Comparison of ENCODE assay signal across 8 cellular contexts in the genomic region with DNA sequence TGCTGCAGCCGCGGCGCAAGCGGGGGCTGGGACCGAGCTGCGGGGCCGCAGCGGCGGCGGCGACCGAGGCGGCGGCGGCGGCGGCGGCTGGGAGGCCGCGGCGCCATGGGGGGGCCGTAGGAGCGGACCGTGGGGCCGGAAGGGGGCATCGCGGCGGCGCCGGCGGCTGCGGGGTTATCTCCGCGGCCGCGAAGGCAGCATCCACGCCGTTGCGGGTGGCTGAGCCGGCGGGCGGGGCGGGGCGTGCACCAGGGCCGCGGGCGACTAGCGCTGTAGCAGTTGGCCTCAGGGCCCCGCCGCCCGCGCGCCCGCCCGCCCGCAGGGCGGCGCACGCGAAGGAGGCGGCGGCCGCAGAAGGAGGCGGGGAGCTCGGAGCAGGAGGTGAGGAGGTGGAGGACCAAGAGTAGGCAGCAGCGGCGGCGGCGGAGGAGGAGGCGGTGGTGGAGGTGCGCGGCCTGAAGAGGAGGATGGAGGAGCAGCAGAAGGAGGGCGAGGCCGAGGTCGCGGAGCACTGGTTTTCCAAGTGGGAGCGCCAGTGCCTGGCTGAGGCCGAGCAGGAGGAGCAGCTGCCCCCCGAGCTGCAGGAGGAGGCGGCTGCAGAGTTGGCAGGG.
A peak's percentile ranks its signal among the peaks of the same experiment; 100 is the strongest.
DNase-seq lines count a peak whose midpoint lies in the region; ATAC-seq, FAIRE-seq and TF ChIP-seq lines count a peak whose summit lies in the region.

No MANE protein-coding gene starts in this region.

- POLR2A ChIA-PET in Panc1 (lab: Charles Lee) = interaction anchor here (0.6 kb wide), 1 partner anchor 12 kb away, joined by 8 read pairs; no protein-coding TSS in a partner anchor

- H3K4me3 Mint-ChIP-seq in brain = peak overlapping the region; percentile 69 to 80 (median 76)
- H3K4me3 Mint-ChIP-seq in stimulated activated effector memory CD8-positive, alpha-beta T cell treated with anti-CD3 and anti-CD28 coated beads, Interleukin-12 subunit alpha, Interleukin-12 subunit beta, amount 100 ng/mL, for 72 hours = no peak overlapping the region

- intact Hi-C loops in Panc1 (cut with micrococcal nuclease; ENCODE audit: unreplicated experiment) = no loop called here
- intact Hi-C loops in kidney (cut with DNase I) = no loop called here

- in situ Hi-C loops in Panc1 (cut with HindIII; ENCODE audit: low pct_unique_long_range_greater_than_20kb, low sequenced_read_pairs) = no loop called here

- H3K9me3 ChIP-seq in Panc1 (ENCODE audit: control insufficient read depth, insufficient read depth, low read depth, low read length) (no peaks in the 10 kb centered on the region), kidney (ENCODE audit: control insufficient read depth in 1 of 2, low read length in 2 of 2) (no peaks in the 10 kb centered on the region)

- TF ChIP-seq CTCF in Panc1 (IDR thresholded peaks at IDR 0.05) (peak; percentile 38), brain (conservative IDR thresholded peaks at IDR 0.05) (no peak), kidney (IDR thresholded peaks at IDR 0.05; ENCODE audit: borderline replicate concordance, extremely low read depth, insufficient read depth) (no peak), D721Med (IDR thresholded peaks at IDR 0.05; ENCODE audit: insufficient read depth, missing control alignments) (no peak)

- peak; percentile 79 for ATAC-seq in GM21390 (IDR thresholded peaks at IDR 0.05; ENCODE audit: unreplicated experiment)
- ATAC-seq in Panc1 = peak; percentile 91
- ATAC-seq in stimulated activated effector memory CD8-positive, alpha-beta T cell treated with anti-CD3 and anti-CD28 coated beads, Interleukin-12 subunit alpha, Interleukin-12 subunit beta, amount 100 ng/mL, for 72 hours = peak; percentile 49

- no TSS peak for BruUV-seq in Panc1 (replicated peaks; lab: Mats Ljungman, UMichigan)

- H3K27ac ChIP-seq in Panc1 (ENCODE audit: low read length) (no peak overlapping the region), kidney (ENCODE audit: low read depth in 2 of 2, low read length in 2 of 2) (no peak overlapping the region)

- DNase-seq in AG20443 (ENCODE audit: low spot score) (peak; percentile 40), Panc1 (ENCODE audit: low read depth, low spot score) (no peak), kidney (peak; percentile 75), D721Med (ENCODE audit: insufficient read length, low spot score) (no peak), NCI-H2196 treated with DMSO at 0.1 percent for 48 hours (lab: John Stamatoyannopoulos, UW; ENCODE audit: unreplicated experiment) (no peak)
- DNase-seq in stimulated activated effector memory CD8-positive, alpha-beta T cell treated with anti-CD3 and anti-CD28 coated beads, Interleukin-12 subunit alpha, Interleukin-12 subunit beta, amount 100 ng/mL, for 72 hours (ENCODE audit: low spot score in 2 of 2) = no peak

- FAIRE-seq in kidney (lab: Jason Lieb, UNC) = no peak
- no peak for FAIRE-seq in D721Med (lab: Jason Lieb, UNC)

- peak overlapping the region; percentile 44 to 48 for H3K4me3 ChIP-seq in Panc1 (ENCODE audit: low read depth in 2 of 2, low read length in 2 of 2)
- H3K4me3 ChIP-seq in kidney (ENCODE audit: low read length in 2 of 2) = no peak overlapping the region

- no peaks in the 10 kb centered on the region for H3K4me1 ChIP-seq in Panc1 (ENCODE audit: control insufficient read depth, insufficient read depth, low read length)
- H3K4me1 ChIP-seq in kidney (ENCODE audit: control insufficient read depth in 1 of 2, insufficient read depth in 1 of 2, low read depth in 1 of 2, low read length in 2 of 2) = no peaks in the 10 kb centered on the region

- CTCF ChIA-PET in Panc1 (lab: Charles Lee) = no interaction called here

- H3K27me3 ChIP-seq in Panc1 (ENCODE audit: control insufficient read depth, insufficient read depth, low read length) = peaks cover 26% of the 10 kb centered on the region

- no peak overlapping the region for H3K9ac ChIP-seq in kidney (ENCODE audit: low read length in 2 of 2)

- no peaks in the 10 kb centered on the region for H3K36me3 Mint-ChIP-seq in brain
- no peaks in the 10 kb centered on the region for H3K36me3 Mint-ChIP-seq in stimulated activated effector memory CD8-positive, alpha-beta T cell treated with anti-CD3 and anti-CD28 coated beads, Interleukin-12 subunit alpha, Interleukin-12 subunit beta, amount 100 ng/mL, for 72 hours

- peak overlapping the region in 1 of 5 experiments; percentile 70 for H3K27ac Mint-ChIP-seq in brain
- no peak overlapping the region for H3K27ac Mint-ChIP-seq in stimulated activated effector memory CD8-positive, alpha-beta T cell treated with anti-CD3 and anti-CD28 coated beads, Interleukin-12 subunit alpha, Interleukin-12 subunit beta, amount 100 ng/mL, for 72 hours

- H3K36me3 ChIP-seq in Panc1 (ENCODE audit: control insufficient read depth, insufficient read depth, low read length) (no peaks in the 10 kb centered on the region), kidney (ENCODE audit: control insufficient read depth in 1 of 2, insufficient read depth in 2 of 2, low read length in 2 of 2) (no peaks in the 10 kb centered on the region)

- peaks cover 43% of the 10 kb centered on the region for H3K4me1 Mint-ChIP-seq in brain
- no peaks in the 10 kb centered on the region for H3K4me1 Mint-ChIP-seq in stimulated activated effector memory CD8-positive, alpha-beta T cell treated with anti-CD3 and anti-CD28 coated beads, Interleukin-12 subunit alpha, Interleukin-12 subunit beta, amount 100 ng/mL, for 72 hours

- H3K9me3 Mint-ChIP-seq in brain = peaks cover 0 to 5% (median 0%) of the 10 kb centered on the region in 5 experiments
- no peaks in the 10 kb centered on the region for H3K9me3 Mint-ChIP-seq in stimulated activated effector memory CD8-positive, alpha-beta T cell treated with anti-CD3 and anti-CD28 coated beads, Interleukin-12 subunit alpha, Interleukin-12 subunit beta, amount 100 ng/mL, for 72 hours

- H3K27me3 Mint-ChIP-seq in brain = peaks cover 2% of the 10 kb centered on the region

Comparison
In these comparisons a context has a peak if more than half of its experiments do, and no peak if none do; other contexts are left out.
1. DNase-seq: peak in AG20443 (single experiment) and kidney (single experiment); none in Panc1 (single experiment), stimulated activated effector memory CD8-positive, alpha-beta T cell treated with anti-CD3 and anti-CD28 coated beads, Interleukin-12 subunit alpha, Interleukin-12 subunit beta, amount 100 ng/mL, for 72 hours (0 of 2), D721Med (single experiment) and NCI-H2196 treated with DMSO at 0.1 percent for 48 hours (single experiment).
2. H3K4me3 ChIP-seq: peak in Panc1 (2 of 2); none in kidney (0 of 2).
3. Peak in every context shown above with its lines, with median percentiles within 50 percentile points of each other: ATAC-seq.